2 cellular contexts compared by ENCODE assay signal in the genomic region with DNA sequence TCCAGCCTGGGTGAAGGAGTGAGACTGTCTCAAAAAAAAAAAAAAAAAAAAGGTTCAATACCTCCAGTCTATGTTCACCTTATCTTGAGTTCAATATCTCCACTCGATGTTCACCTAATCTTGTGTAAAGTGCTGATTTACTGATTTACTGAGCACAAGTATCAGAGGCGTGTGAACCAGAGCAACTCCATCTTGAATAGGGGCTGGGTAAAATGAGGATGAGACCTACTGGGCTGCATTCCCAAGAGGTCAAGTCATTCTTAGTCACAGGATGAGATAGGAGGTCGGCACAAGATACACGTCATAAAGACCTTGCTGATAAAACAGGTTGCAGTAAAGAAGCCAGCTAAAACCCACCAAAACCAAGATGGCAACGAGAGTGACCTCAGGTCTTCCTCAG. TPM values are rescaled to one million over a fixed set of nuclear protein-coding genes. Genes with fewer than 3 reads are reported as not detected.
"Had no signal": no experiment of that assay in that cellular context is flagged by ENCODE, and none has a peak within 500 bp of the region (broad histone marks: within the 10 kb centered on the region; RNA-seq: fewer than 3 reads in every experiment).

No MANE protein-coding gene starts in this region.

RNA-seq across cellular contexts. Expression of a gene that starts 22.6 kb away (rescaled TPM):
- total RNA-seq: occipital lobe had no signal

RNA-seq across cellular contexts. Expression of a gene that starts 41.0 kb away (rescaled TPM):
- total RNA-seq: progenitor cell of endocrine pancreas had no signal
